15 cellular contexts compared by ENCODE assay signal in genomic region chrX:31298881-31299280, GRCh38.
DNase-seq lines count a peak whose midpoint lies in the region; ATAC-seq, FAIRE-seq and TF ChIP-seq lines count a peak whose summit lies in the region.
"Had no signal": no experiment of that assay in that cellular context is flagged by ENCODE, and none has a peak within 500 bp of the region (broad histone marks: within the 10 kb centered on the region; RNA-seq: fewer than 3 reads in every experiment).

No MANE protein-coding gene starts in this region.

- no peaks in the 10 kb centered on the region for H3K36me3 Mint-ChIP-seq in GM23338 (ENCODE audit: low read depth)
- H3K36me3 Mint-ChIP-seq: CD4-positive, alpha-beta memory T cell had no signal

- no peak overlapping the region for H3K4me3 ChIP-seq in GM23338
- H3K4me3 ChIP-seq in GM12878 = no peak overlapping the region
- H3K4me3 ChIP-seq in epithelial cell of proximal tubule (ENCODE audit: low read depth, low read length) = no peak overlapping the region
- H3K4me3 ChIP-seq in right lobe of liver = no peak overlapping the region

- no peak for TF ChIP-seq POLR2A in GM12878 (IDR thresholded peaks at IDR 0.05; ENCODE audit: low read depth, low read length)
- TF ChIP-seq POLR2A in right lobe of liver (IDR thresholded peaks at IDR 0.05) = no peak

- DNase-seq in GM23338 (ENCODE audit: low spot score) (peak; percentile 18), GM12878 (ENCODE audit: low read depth, low spot score) (no peak), epithelial cell of proximal tubule (ENCODE audit: low read depth) (peak; percentile 13), right lobe of liver (no peak), H4 (ENCODE audit: low spot score) (no peak), RCC 7860 (ENCODE audit: low spot score) (no peak), UCSD-AML1 (lab: John Stamatoyannopoulos, UW; ENCODE audit: unreplicated experiment) (no peak)
- DNase-seq: BE2C; CD4-positive, alpha-beta memory T cell; DMS79; H7 had no signal

- TF ChIP-seq EP300 in GM12878 (IDR thresholded peaks at IDR 0.05; ENCODE audit: borderline replicate concordance in 1 of 2, control insufficient read depth in 1 of 2, low read depth in 2 of 2, low read length in 2 of 2) = no peak

- H3K9ac ChIP-seq in GM12878 (ENCODE audit: control insufficient read depth, insufficient read depth, low read length) = no peak overlapping the region

- no peaks in the 10 kb centered on the region; the same call in 2 of the 3 replicates for H3K9me3 ChIP-seq in GM12878 (replicated peaks; ENCODE audit: control insufficient read depth, insufficient read depth, low read length)
- H3K9me3 ChIP-seq in right lobe of liver = no peaks in the 10 kb centered on the region
- H3K9me3 ChIP-seq: BE2C had no signal

- no peaks in the 10 kb centered on the region for H3K9me2 ChIP-seq in GM23338 (ENCODE audit: insufficient read depth)

- H3K27me3 ChIP-seq in GM23338 (ENCODE audit: insufficient read depth) (no peaks in the 10 kb centered on the region), GM12878 (replicated peaks in 1 of 2; ENCODE audit: control insufficient read depth in 2 of 2, insufficient read depth in 2 of 2, low read length in 1 of 2) (no peaks in the 10 kb centered on the region; a peak in 1 of 4 replicates), right lobe of liver (no peaks in the 10 kb centered on the region)
- H3K27me3 ChIP-seq: BE2C had no signal

- SMC1A ChIA-PET in GM12878 (lab: Charles Lee; ENCODE audit: uncharacterized antibody, unreplicated experiment) = interaction anchor here (0.7 to 1.3 kb wide), 3 partner anchors 10 to 305 kb away, joined by 3 read pairs; no protein-coding TSS in a partner anchor

- 15% methylated on average over 4 of the region's 4 CpGs for WGBS in GM12878 (ENCODE audit: insufficient coverage, insufficient replicate concordance, low lambda C conversion rate, missing lambda C conversion rate)
- WGBS in right lobe of liver (ENCODE audit: insufficient coverage, low coverage, low lambda C conversion rate, missing lambda C conversion rate) = 26% methylated on average over 4 of the region's 4 CpGs

- intact Hi-C loops in GM12878 (cut with micrococcal nuclease; ENCODE audit: unreplicated experiment) (no loop called here), right lobe of liver (cut with DNase I) (no loop called here)

- RAD21 ChIA-PET in GM12878 (lab: Charles Lee; ENCODE audit: unreplicated experiment) = no interaction called here

- in situ Hi-C loops in GM12878 (cut with MboI) = loop anchor here (5.0 kb wide), 1 partner anchor 262 kb away; no protein-coding TSS in a partner anchor

- H4K20me1 ChIP-seq in GM23338 (replicated peaks; ENCODE audit: insufficient read depth) (no peaks in the 10 kb centered on the region), GM12878 (ENCODE audit: control insufficient read depth, insufficient read depth) (no peaks in the 10 kb centered on the region)

- no peaks in the 10 kb centered on the region for H3K27me3 Mint-ChIP-seq in GM23338 (ENCODE audit: insufficient read depth, low read depth, poor library complexity)
- H3K27me3 Mint-ChIP-seq: CD4-positive, alpha-beta memory T cell had no signal

- FAIRE-seq in GM12878 (lab: Jason Lieb, UNC) (no peak), RCC 7860 (lab: Jason Lieb, UNC) (no peak)
- FAIRE-seq: A204.1, GM12892 had no signal

- no peak overlapping the region for H3K4me3 Mint-ChIP-seq in GM23338
- H3K4me3 Mint-ChIP-seq: CD4-positive, alpha-beta memory T cell had no signal

- BruUV-seq in GM12878 (replicated peaks; lab: Mats Ljungman, UMichigan) = no TSS peak

- H2AFZ ChIP-seq in GM23338 = no peak overlapping the region
- H2AFZ ChIP-seq in GM12878 (ENCODE audit: control insufficient read depth, low read depth, low read length) = no peak overlapping the region

- CTCF ChIA-PET in GM12878 (lab: Yijun Ruan, JAX) = interaction anchor here (0.6 kb wide), 1 partner anchor 22 kb away, joined by 3 read pairs; no protein-coding TSS in a partner anchor

- no peaks in the 10 kb centered on the region for H3K79me2 ChIP-seq in GM23338 (replicated peaks; ENCODE audit: insufficient read depth)
- H3K79me2 ChIP-seq in GM12878 (ENCODE audit: control insufficient read depth, insufficient read depth, low read length) = no peaks in the 10 kb centered on the region

- no peak overlapping the region for H3K27ac ChIP-seq in GM23338 (ENCODE audit: low read depth)
- no peak overlapping the region for H3K27ac ChIP-seq in GM12878 (ENCODE audit: control insufficient read depth, insufficient read depth)
- no peak overlapping the region for H3K27ac ChIP-seq in right lobe of liver
- H3K27ac ChIP-seq: C4-2B had no signal

- TF ChIP-seq RAD21 in GM12878 (IDR thresholded peaks at IDR 0.05; ENCODE audit: insufficient read depth, low read depth, low read length) = no peak

- no peaks in the 10 kb centered on the region for H3K36me3 ChIP-seq in GM23338 (ENCODE audit: insufficient read depth)
- no peaks in the 10 kb centered on the region for H3K36me3 ChIP-seq in GM12878 (ENCODE audit: control insufficient read depth in 2 of 2, insufficient read depth in 2 of 2, low read length in 1 of 2)
- H3K36me3 ChIP-seq in right lobe of liver = no peaks in the 10 kb centered on the region
- H3K36me3 ChIP-seq: BE2C had no signal

- TF ChIP-seq CTCF in GM23338 (conservative IDR thresholded peaks at IDR 0.05; ENCODE audit: low read depth in 2 of 2) (no peak), GM12878 (IDR thresholded peaks at IDR 0.05 in 2 of 3, conservative IDR thresholded peaks at IDR 0.05 in 1 of 3; ENCODE audit: control insufficient read depth in 2 of 3, extremely low read depth in 1 of 3, insufficient read depth in 1 of 3, low read depth in 3 of 3, low read length in 3 of 3) (no peak), epithelial cell of proximal tubule (conservative IDR thresholded peaks at IDR 0.05; ENCODE audit: low read depth, low read length) (no peak), right lobe of liver (IDR thresholded peaks at IDR 0.05) (no peak)

- no peaks in the 10 kb centered on the region for H3F3A ChIP-seq in GM23338 (replicated peaks; ENCODE audit: low read depth)

- H3K4me2 ChIP-seq in GM23338 (peak overlapping the region; percentile 7; the same call in 1 of the 2 replicates), GM12878 (ENCODE audit: control insufficient read depth, insufficient read depth) (no peak overlapping the region)

- no peak overlapping the region for H3K27ac Mint-ChIP-seq in GM23338
- H3K27ac Mint-ChIP-seq: CD4-positive, alpha-beta memory T cell had no signal

- POLR2A ChIA-PET in GM12878 (lab: Charles Lee) = no interaction called here

- no peak for ATAC-seq in GM23338
- ATAC-seq in GM12878 = no peak
- peak in 3 of 4 donors; percentile 43 to 72 (median 52) for ATAC-seq in right lobe of liver
- ATAC-seq in HG03159 (IDR thresholded peaks at IDR 0.05; ENCODE audit: unreplicated experiment) = no peak

- no peaks in the 10 kb centered on the region for H3K9me3 Mint-ChIP-seq in GM23338

- peaks cover 26% of the 10 kb centered on the region for H3K4me1 Mint-ChIP-seq in GM23338
- H3K4me1 Mint-ChIP-seq: CD4-positive, alpha-beta memory T cell had no signal

- peaks cover 5% of the 10 kb centered on the region; the same call in 1 of the 2 replicates for H3K4me1 ChIP-seq in GM23338 (ENCODE audit: insufficient read depth)
- no peaks in the 10 kb centered on the region for H3K4me1 ChIP-seq in GM12878 (ENCODE audit: control insufficient read depth, insufficient read depth, low read length)
- peaks cover 0 to 17% (median 3%) of the 10 kb centered on the region in 4 donors for H3K4me1 ChIP-seq in right lobe of liver
- H3K4me1 ChIP-seq: BE2C had no signal

TF ChIP-seq in GM23338, 12 proteins besides CTCF, POLR2A, EP300 and RAD21:
- TF ChIP-seq JUNB (IDR thresholded peaks at IDR 0.05; ENCODE audit: unreplicated experiment) (no peak), EZH2phosphoT487 (IDR thresholded peaks at IDR 0.05; ENCODE audit: unreplicated experiment) (no peak), STAT1 (IDR thresholded peaks at IDR 0.05; ENCODE audit: unreplicated experiment) (no peak), POLR2AphosphoS5 (IDR thresholded peaks at IDR 0.05; ENCODE audit: low read depth) (no peak), ZNF114 (CRISPR knock-in tag; IDR thresholded peaks at IDR 0.05) (no peak)
- TF ChIP-seq, protein P1, sequence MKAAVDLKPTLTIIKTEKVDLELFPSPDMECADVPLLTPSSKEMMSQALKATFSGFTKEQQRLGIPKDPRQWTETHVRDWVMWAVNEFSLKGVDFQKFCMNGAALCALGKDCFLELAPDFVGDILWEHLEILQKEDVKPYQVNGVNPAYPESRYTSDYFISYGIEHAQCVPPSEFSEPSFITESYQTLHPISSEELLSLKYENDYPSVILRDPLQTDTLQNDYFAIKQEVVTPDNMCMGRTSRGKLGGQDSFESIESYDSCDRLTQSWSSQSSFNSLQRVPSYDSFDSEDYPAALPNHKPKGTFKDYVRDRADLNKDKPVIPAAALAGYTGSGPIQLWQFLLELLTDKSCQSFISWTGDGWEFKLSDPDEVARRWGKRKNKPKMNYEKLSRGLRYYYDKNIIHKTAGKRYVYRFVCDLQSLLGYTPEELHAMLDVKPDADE (IDR thresholded peaks at IDR 0.05) = no peak
TF ChIP-seq in GM23338: peak in this region for 0.

TF ChIP-seq in GM12878, 131 proteins besides CTCF, POLR2A, EP300 and RAD21 (continues in another document):
- no peak for TF ChIP-seq ZNF592 (IDR thresholded peaks at IDR 0.05)

Comparison
In these comparisons a context has a peak if more than half of its experiments do, and no peak if none do; other contexts are left out.
1. ATAC-seq: peak in right lobe of liver (3 of 4); none in GM23338 (single experiment), GM12878 (single experiment) and HG03159 (single experiment).
2. DNase-seq: peak in GM23338 (single experiment) and epithelial cell of proximal tubule (single experiment); none in GM12878 (single experiment), right lobe of liver (0 of 3), H4 (single experiment), RCC 7860 (single experiment) and UCSD-AML1 (single experiment).